23 cellular contexts compared by ENCODE assay signal in the genomic region with DNA sequence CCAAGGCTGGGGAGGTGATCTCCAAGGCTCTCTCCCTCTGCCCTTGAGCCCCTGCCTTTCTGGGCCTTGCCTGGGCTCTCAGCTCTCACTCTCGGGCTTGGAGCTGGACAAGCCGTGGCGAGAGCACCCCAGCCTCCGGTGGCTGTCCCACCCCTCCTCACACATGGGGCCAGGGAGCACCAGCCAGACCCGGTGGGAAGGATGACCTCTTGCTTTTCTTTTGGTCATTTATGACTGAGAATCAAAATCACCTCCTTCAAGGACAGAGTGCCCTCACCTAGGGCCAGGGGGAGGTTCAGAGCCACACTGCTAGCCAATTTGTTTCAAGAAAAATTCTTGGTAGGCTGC. TPM values are rescaled to one million over a fixed set of nuclear protein-coding genes. Genes with fewer than 3 reads are reported as not detected.
A peak's percentile ranks its signal among the peaks of the same experiment; 100 is the strongest.
DNase-seq lines count a peak whose midpoint lies in the region; ATAC-seq and TF ChIP-seq lines count a peak whose summit lies in the region.
"Had no signal": no experiment of that assay in that cellular context is flagged by ENCODE, and none has a peak within 500 bp of the region (broad histone marks: within the 10 kb centered on the region; RNA-seq: fewer than 3 reads in every experiment).

No MANE protein-coding gene starts in this region.

- H3K27me3 ChIP-seq in CD4-positive, alpha-beta T cell (ENCODE audit: control insufficient read depth, insufficient read depth, low read length) = no peaks in the 10 kb centered on the region
- no peaks in the 10 kb centered on the region for H3K27me3 ChIP-seq in lower lobe of right lung (ENCODE audit: low read depth)
- H3K27me3 ChIP-seq in thyroid gland = no peaks in the 10 kb centered on the region
- no peaks in the 10 kb centered on the region for H3K27me3 ChIP-seq in testis

- intact Hi-C loops in CD4-positive, alpha-beta T cell (cut with DNase I, micrococcal nuclease) = loop anchor here in 1 of 2 experiments (1.0 kb wide), 1 partner anchor 11 kb away; no protein-coding TSS in a partner anchor
- intact Hi-C loops in lower lobe of right lung (cut with DNase I) (no loop called here), thyroid gland (cut with DNase I) (no loop called here), testis (cut with DNase I; ENCODE audit: low total_unique reads) (no loop called here)

- TF ChIP-seq POLR2A in thyroid gland (IDR thresholded peaks at IDR 0.05) = no peak
- no peak for TF ChIP-seq POLR2A in testis (IDR thresholded peaks at IDR 0.05)

- peak overlapping the region; percentile 86 for H3K4me3 Mint-ChIP-seq in T-helper 1 cell treated with Interleukin-12 subunit alpha and Interleukin-12 subunit beta and Interleukin-4 antibody, amounts not matched to agents 30 μg/mL and 1 μg/mL, for 36 hours
- H3K4me3 Mint-ChIP-seq in CD4-positive, alpha-beta T cell = peak overlapping the region; percentile 95
- peak overlapping the region; percentile 74 for H3K4me3 Mint-ChIP-seq in activated T-helper 17 cell treated with anti-CD3 and anti-CD28 coated beads, Interleukin-2, amount 50 U/mL, for 72 hours
- H3K4me3 Mint-ChIP-seq: B cell, HFFc6, naive B cell had no signal

- peaks cover 16% of the 10 kb centered on the region for H3K27me3 Mint-ChIP-seq in T-helper 1 cell treated with Interleukin-12 subunit alpha and Interleukin-12 subunit beta and Interleukin-4 antibody, amounts not matched to agents 30 μg/mL and 1 μg/mL, for 36 hours (ENCODE audit: low read depth)
- no peaks in the 10 kb centered on the region for H3K27me3 Mint-ChIP-seq in CD4-positive, alpha-beta T cell
- H3K27me3 Mint-ChIP-seq in activated T-helper 17 cell treated with anti-CD3 and anti-CD28 coated beads, Interleukin-2, amount 50 U/mL, for 72 hours = no peaks in the 10 kb centered on the region
- H3K27me3 Mint-ChIP-seq: B cell, naive B cell had no signal

- H3K36me3 Mint-ChIP-seq in T-helper 1 cell treated with Interleukin-12 subunit alpha and Interleukin-12 subunit beta and Interleukin-4 antibody, amounts not matched to agents 30 μg/mL and 1 μg/mL, for 36 hours (ENCODE audit: low read depth) = peaks cover 41% of the 10 kb centered on the region
- H3K36me3 Mint-ChIP-seq in CD4-positive, alpha-beta T cell (ENCODE audit: low read depth) = peaks cover 99% of the 10 kb centered on the region
- H3K36me3 Mint-ChIP-seq in activated T-helper 17 cell treated with anti-CD3 and anti-CD28 coated beads, Interleukin-2, amount 50 U/mL, for 72 hours (ENCODE audit: low read depth) = peaks cover 72% of the 10 kb centered on the region
- H3K36me3 Mint-ChIP-seq: naive B cell had no signal

- H3K4me3 ChIP-seq in lower lobe of right lung (no peak overlapping the region), thyroid gland (replicated peaks in 1 of 3) (no peak overlapping the region), testis (no peak overlapping the region)
- H3K4me3 ChIP-seq: prostate gland, skin epidermis had no signal

- POLR2A ChIA-PET in CD4-positive, alpha-beta T cell (lab: Charles Lee) = interaction anchor here (0.6 to 4.3 kb wide), 8 partner anchors 51 to 125 kb away, joined by 3 to 49 read pairs (median 6); a partner anchor contains a TSS

- TF ChIP-seq CTCF in CD4-positive, alpha-beta T cell (IDR thresholded peaks at IDR 0.05) = no peak
- no peak for TF ChIP-seq CTCF in lower lobe of right lung (IDR thresholded peaks at IDR 0.05)
- no peak for TF ChIP-seq CTCF in thyroid gland (IDR thresholded peaks at IDR 0.05)
- TF ChIP-seq CTCF in testis (IDR thresholded peaks at IDR 0.05) = no peak

- H3K36me3 ChIP-seq in lower lobe of right lung (peaks cover 9% of the 10 kb centered on the region), thyroid gland (no peaks in the 10 kb centered on the region), testis (ENCODE audit: low read depth, missing control alignments) (no peaks in the 10 kb centered on the region)
- H3K36me3 ChIP-seq: prostate gland had no signal

- peak overlapping the region; percentile 96 for H3K27ac ChIP-seq in CD4-positive, alpha-beta T cell (ENCODE audit: low read depth, low read length)
- H3K27ac ChIP-seq in lower lobe of right lung (peak overlapping the region; percentile 60), thyroid gland (no peak overlapping the region), testis (no peak overlapping the region)
- H3K27ac ChIP-seq: 22Rv1, prostate gland had no signal

- no peak for DNase-seq in T-helper 1 cell
- DNase-seq in CD4-positive, alpha-beta T cell = no peak
- DNase-seq in lower lobe of right lung = no peak
- DNase-seq in thyroid gland = no peak
- no peak for DNase-seq in kidney tubule cell (ENCODE audit: low spot score)
- no peak for DNase-seq in testis
- DNase-seq: activated CD4-positive, CD25-positive, alpha-beta regulatory T cell; activated CD8-positive, alpha-beta memory T cell treated with anti-CD3 and anti-CD28 coated beads, Interleukin-2, amount 50 U/mL, for 48 hours; effector CD8-positive, alpha-beta T cell; HFFc6; Karpas-422; naive B cell; NCI-H1092 treated with DMSO at 0.1 percent for 48 hours; NCI-H2107; NCI-H524; SHP77 treated with DMSO at 0.1 percent for 48 hours; stimulated activated CD4-positive, alpha-beta T cell treated with anti-CD3 and anti-CD28 coated beads, Interleukin-4, amount 100 ng/mL, for 1 hour had no signal

- H3K4me1 Mint-ChIP-seq in T-helper 1 cell treated with Interleukin-12 subunit alpha and Interleukin-12 subunit beta and Interleukin-4 antibody, amounts not matched to agents 30 μg/mL and 1 μg/mL, for 36 hours (ENCODE audit: low read depth) = peaks cover 76% of the 10 kb centered on the region
- peaks cover 100% of the 10 kb centered on the region for H3K4me1 Mint-ChIP-seq in CD4-positive, alpha-beta T cell (ENCODE audit: low read depth)
- peaks cover 69% of the 10 kb centered on the region for H3K4me1 Mint-ChIP-seq in activated T-helper 17 cell treated with anti-CD3 and anti-CD28 coated beads, Interleukin-2, amount 50 U/mL, for 72 hours

- ATAC-seq in CD4-positive, alpha-beta T cell (ENCODE audit: poor library complexity) = no peak
- ATAC-seq in activated T-helper 17 cell treated with anti-CD3 and anti-CD28 coated beads, Interleukin-2, amount 50 U/mL, for 72 hours (replicated peaks) = no peak
- no peak for ATAC-seq in lower lobe of right lung

- H3K4me1 ChIP-seq in lower lobe of right lung (peaks cover 71% of the 10 kb centered on the region), thyroid gland (peaks cover 10 to 27% of the 10 kb centered on the region in 2 donors), testis (peaks cover 15% of the 10 kb centered on the region)

- WGBS in thyroid gland, 2 donors = 88 to 93% methylated on average over 4 to 5 of the region's 5 CpGs
- 84 to 93% methylated on average over 5 of the region's 5 CpGs for WGBS in testis, 2 donors

- H3K9me3 ChIP-seq in CD4-positive, alpha-beta T cell (ENCODE audit: control insufficient read depth, low read length) = no peaks in the 10 kb centered on the region
- no peaks in the 10 kb centered on the region for H3K9me3 ChIP-seq in lower lobe of right lung
- no peaks in the 10 kb centered on the region for H3K9me3 ChIP-seq in thyroid gland
- H3K9me3 ChIP-seq in testis = no peaks in the 10 kb centered on the region
- H3K9me3 ChIP-seq: prostate gland had no signal

- no peaks in the 10 kb centered on the region for H3K9me3 Mint-ChIP-seq in T-helper 1 cell treated with Interleukin-12 subunit alpha and Interleukin-12 subunit beta and Interleukin-4 antibody, amounts not matched to agents 30 μg/mL and 1 μg/mL, for 36 hours
- H3K9me3 Mint-ChIP-seq in CD4-positive, alpha-beta T cell = no peaks in the 10 kb centered on the region
- no peaks in the 10 kb centered on the region for H3K9me3 Mint-ChIP-seq in activated T-helper 17 cell treated with anti-CD3 and anti-CD28 coated beads, Interleukin-2, amount 50 U/mL, for 72 hours
- H3K9me3 Mint-ChIP-seq: HFFc6, naive B cell had no signal

- CTCF ChIA-PET in CD4-positive, alpha-beta T cell (lab: Charles Lee) = interaction anchor here (0.9 to 1.9 kb wide), 2 partner anchors 12 to 89 kb away, joined by 3 to 21 read pairs; no protein-coding TSS in a partner anchor

- H3K27ac Mint-ChIP-seq in T-helper 1 cell treated with Interleukin-12 subunit alpha and Interleukin-12 subunit beta and Interleukin-4 antibody, amounts not matched to agents 30 μg/mL and 1 μg/mL, for 36 hours = peak overlapping the region; percentile 60
- H3K27ac Mint-ChIP-seq in CD4-positive, alpha-beta T cell = peak overlapping the region; percentile 98
- peak overlapping the region; percentile 85 for H3K27ac Mint-ChIP-seq in activated T-helper 17 cell treated with anti-CD3 and anti-CD28 coated beads, Interleukin-2, amount 50 U/mL, for 72 hours
- H3K27ac Mint-ChIP-seq: B cell, HFFc6 had no signal

RNA-seq across cellular contexts. Expression of a gene that starts 14.1 kb away (rescaled TPM):
- 100 to 1,000 TPM; 480 to 493 TPM for total RNA-seq in CD4-positive, alpha-beta T cell
- total RNA-seq in activated T-helper 17 cell treated with anti-CD3 and anti-CD28 coated beads, Interleukin-2, amount 50 U/mL, for 72 hours = 10 to 100 TPM in 1 of 2 donors, 1 to 10 TPM in 1; 5.9 to 42.2 TPM
- total RNA-seq in lower lobe of right lung = 5.7 TPM
- total RNA-seq in thyroid gland = 10 to 100 TPM in 1 of 4 donors, 1 to 10 TPM in 3; 7.4 to 11.8 (median 8.9) TPM
- total RNA-seq in testis = 10 to 100 TPM; 15.2 to 16.1 TPM
- 9.9 TPM for polyA plus RNA-seq in testis (ENCODE audit: insufficient read depth, low read depth, low replicate concordance)

RNA-seq across cellular contexts. Expression of a gene that starts 48.1 kb away (rescaled TPM):
- total RNA-seq in CD4-positive, alpha-beta T cell = 100 to 1,000 TPM; 303 to 314 TPM
- total RNA-seq in activated T-helper 17 cell treated with anti-CD3 and anti-CD28 coated beads, Interleukin-2, amount 50 U/mL, for 72 hours = 100 to 1,000 TPM; 152 to 209 TPM
- total RNA-seq in lower lobe of right lung (249 TPM), thyroid gland (100 to 1,000 TPM; 234 to 418 (median 346) TPM), testis (100 to 1,000 TPM; 336 to 459 TPM)
- 919 TPM for polyA plus RNA-seq in testis (ENCODE audit: insufficient read depth, low read depth, low replicate concordance)

Comparison
In these comparisons a context has a peak if more than half of its experiments do, and no peak if none do; other contexts are left out.
1. H3K27ac ChIP-seq: peak in CD4-positive, alpha-beta T cell (single experiment) and lower lobe of right lung (single experiment); none in thyroid gland (0 of 3) and testis (0 of 2).
2. RNA of a gene that starts 14.1 kb away (total RNA-seq): 480 to 493 TPM in CD4-positive, alpha-beta T cell; 5.9 to 42.2 TPM in activated T-helper 17 cell treated with anti-CD3 and anti-CD28 coated beads, Interleukin-2, amount 50 U/mL, for 72 hours, 15.2 to 16.1 TPM in testis, 7.4 to 11.8 TPM in thyroid gland and 5.7 TPM in lower lobe of right lung (single experiment); every median in the first group is over 10 times any median in the second.
3. Peak in every context shown above with its lines, with median percentiles within 50 percentile points of each other: H3K27ac Mint-ChIP-seq and H3K4me3 Mint-ChIP-seq.